Comparison of ENCODE assay signal across 2 cellular contexts in the genomic region with DNA sequence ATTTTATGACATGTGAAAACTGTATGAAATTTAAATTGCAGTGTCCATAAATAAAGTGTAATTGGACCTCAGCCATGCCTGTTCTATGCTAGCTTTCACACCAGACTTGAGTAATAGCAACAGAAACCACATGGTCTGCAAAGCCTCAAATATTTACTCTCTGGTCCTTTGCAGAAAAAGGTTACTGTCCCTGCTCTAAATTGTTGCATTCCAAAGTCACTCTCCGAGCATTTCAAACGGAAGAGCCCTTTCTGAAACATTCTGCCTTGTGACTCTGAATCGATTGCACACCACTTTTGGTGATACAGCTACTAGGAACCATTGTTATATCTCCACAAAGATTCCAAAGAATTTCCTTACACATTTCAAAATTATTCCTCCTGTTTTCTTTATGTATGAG.
A peak's percentile ranks its signal among the peaks of the same experiment; 100 is the strongest.
TF ChIP-seq lines count a peak whose summit lies in the region.

No MANE protein-coding gene starts in this region.

TF ChIP-seq in IMR-90, 13 proteins besides CTCF, POLR2A, EP300 and RAD21:
- TF ChIP-seq RFX5 (IDR thresholded peaks at IDR 0.05; ENCODE audit: low read depth, low read length) (no peak), FOS (IDR thresholded peaks at IDR 0.05; ENCODE audit: low read depth, low read length) (no peak), RCOR1 (IDR thresholded peaks at IDR 0.05; ENCODE audit: insufficient replicate concordance, low read length) (no peak), MXI1 (IDR thresholded peaks at IDR 0.05; ENCODE audit: borderline replicate concordance, low read depth, low read length) (no peak), SMC3 (IDR thresholded peaks at IDR 0.05; ENCODE audit: low read depth, low read length) (no peak), MAFK (IDR thresholded peaks at IDR 0.05; ENCODE audit: low read depth, low read length) (no peak)
- TF ChIP-seq, protein P1, sequence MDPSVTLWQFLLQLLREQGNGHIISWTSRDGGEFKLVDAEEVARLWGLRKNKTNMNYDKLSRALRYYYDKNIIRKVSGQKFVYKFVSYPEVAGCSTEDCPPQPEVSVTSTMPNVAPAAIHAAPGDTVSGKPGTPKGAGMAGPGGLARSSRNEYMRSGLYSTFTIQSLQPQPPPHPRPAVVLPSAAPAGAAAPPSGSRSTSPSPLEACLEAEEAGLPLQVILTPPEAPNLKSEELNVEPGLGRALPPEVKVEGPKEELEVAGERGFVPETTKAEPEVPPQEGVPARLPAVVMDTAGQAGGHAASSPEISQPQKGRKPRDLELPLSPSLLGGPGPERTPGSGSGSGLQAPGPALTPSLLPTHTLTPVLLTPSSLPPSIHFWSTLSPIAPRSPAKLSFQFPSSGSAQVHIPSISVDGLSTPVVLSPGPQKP (IDR thresholded peaks at IDR 0.05; ENCODE audit: borderline replicate concordance, low read depth, low read length) = no peak

TF ChIP-seq in HepG2, 621 proteins besides CTCF, POLR2A, EP300 and RAD21 (continues in another document):
- TF ChIP-seq SPEN (CRISPR knock-in tag; IDR thresholded peaks at IDR 0.05; ENCODE audit: low read depth) (0 out of 2 replicates have a peak, but pooled peaks have one; percentile 24), KMT2A (CRISPR knock-in tag; IDR thresholded peaks at IDR 0.05) (no peak), KAT8 (CRISPR knock-in tag; IDR thresholded peaks at IDR 0.05) (peak; percentile 63), BRD4 (CRISPR knock-in tag; IDR thresholded peaks at IDR 0.05) (no peak), ZSCAN20 (CRISPR knock-in tag; IDR thresholded peaks at IDR 0.05; ENCODE audit: borderline replicate concordance) (no peak), ZZZ3 (CRISPR knock-in tag; IDR thresholded peaks at IDR 0.05; ENCODE audit: borderline replicate concordance) (no peak), CENPT (CRISPR knock-in tag; IDR thresholded peaks at IDR 0.05; ENCODE audit: low read depth) (no peak), ZNF33A (CRISPR knock-in tag; IDR thresholded peaks at IDR 0.05; ENCODE audit: borderline replicate concordance) (no peak), ZNF17 (CRISPR knock-in tag; IDR thresholded peaks at IDR 0.05) (no peak), ZNF614 (CRISPR knock-in tag; IDR thresholded peaks at IDR 0.05; ENCODE audit: borderline replicate concordance) (peak; percentile 78), MED13 (CRISPR knock-in tag; IDR thresholded peaks at IDR 0.05) (no peak), HES4 (CRISPR knock-in tag; IDR thresholded peaks at IDR 0.05; ENCODE audit: borderline replicate concordance) (no peak), MTF2 (CRISPR knock-in tag; IDR thresholded peaks at IDR 0.05; ENCODE audit: borderline replicate concordance) (no peak), JUND (CRISPR knock-in tag; IDR thresholded peaks at IDR 0.05) (no peak), ZNF75D (CRISPR knock-in tag; IDR thresholded peaks at IDR 0.05; ENCODE audit: borderline replicate concordance) (no peak), JDP2 (CRISPR knock-in tag; IDR thresholded peaks at IDR 0.05; ENCODE audit: borderline replicate concordance) (no peak), ZNF337 (CRISPR knock-in tag; IDR thresholded peaks at IDR 0.05; ENCODE audit: borderline replicate concordance, low read depth) (no peak), EED (CRISPR knock-in tag; IDR thresholded peaks at IDR 0.05) (no peak), SUZ12 (IDR thresholded peaks at IDR 0.05; ENCODE audit: low read depth, low read length) (no peak), ZNF460 (CRISPR knock-in tag; IDR thresholded peaks at IDR 0.05; ENCODE audit: borderline replicate concordance) (no peak)
- TF ChIP-seq, protein P2, sequence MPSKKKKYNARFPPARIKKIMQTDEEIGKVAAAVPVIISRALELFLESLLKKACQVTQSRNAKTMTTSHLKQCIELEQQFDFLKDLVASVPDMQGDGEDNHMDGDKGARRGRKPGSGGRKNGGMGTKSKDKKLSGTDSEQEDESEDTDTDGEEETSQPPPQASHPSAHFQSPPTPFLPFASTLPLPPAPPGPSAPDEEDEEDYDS (CRISPR knock-in tag; IDR thresholded peaks at IDR 0.05) = peak; percentile 50; the same call in 1 of the 2 replicates
- TF ChIP-seq, protein P3, sequence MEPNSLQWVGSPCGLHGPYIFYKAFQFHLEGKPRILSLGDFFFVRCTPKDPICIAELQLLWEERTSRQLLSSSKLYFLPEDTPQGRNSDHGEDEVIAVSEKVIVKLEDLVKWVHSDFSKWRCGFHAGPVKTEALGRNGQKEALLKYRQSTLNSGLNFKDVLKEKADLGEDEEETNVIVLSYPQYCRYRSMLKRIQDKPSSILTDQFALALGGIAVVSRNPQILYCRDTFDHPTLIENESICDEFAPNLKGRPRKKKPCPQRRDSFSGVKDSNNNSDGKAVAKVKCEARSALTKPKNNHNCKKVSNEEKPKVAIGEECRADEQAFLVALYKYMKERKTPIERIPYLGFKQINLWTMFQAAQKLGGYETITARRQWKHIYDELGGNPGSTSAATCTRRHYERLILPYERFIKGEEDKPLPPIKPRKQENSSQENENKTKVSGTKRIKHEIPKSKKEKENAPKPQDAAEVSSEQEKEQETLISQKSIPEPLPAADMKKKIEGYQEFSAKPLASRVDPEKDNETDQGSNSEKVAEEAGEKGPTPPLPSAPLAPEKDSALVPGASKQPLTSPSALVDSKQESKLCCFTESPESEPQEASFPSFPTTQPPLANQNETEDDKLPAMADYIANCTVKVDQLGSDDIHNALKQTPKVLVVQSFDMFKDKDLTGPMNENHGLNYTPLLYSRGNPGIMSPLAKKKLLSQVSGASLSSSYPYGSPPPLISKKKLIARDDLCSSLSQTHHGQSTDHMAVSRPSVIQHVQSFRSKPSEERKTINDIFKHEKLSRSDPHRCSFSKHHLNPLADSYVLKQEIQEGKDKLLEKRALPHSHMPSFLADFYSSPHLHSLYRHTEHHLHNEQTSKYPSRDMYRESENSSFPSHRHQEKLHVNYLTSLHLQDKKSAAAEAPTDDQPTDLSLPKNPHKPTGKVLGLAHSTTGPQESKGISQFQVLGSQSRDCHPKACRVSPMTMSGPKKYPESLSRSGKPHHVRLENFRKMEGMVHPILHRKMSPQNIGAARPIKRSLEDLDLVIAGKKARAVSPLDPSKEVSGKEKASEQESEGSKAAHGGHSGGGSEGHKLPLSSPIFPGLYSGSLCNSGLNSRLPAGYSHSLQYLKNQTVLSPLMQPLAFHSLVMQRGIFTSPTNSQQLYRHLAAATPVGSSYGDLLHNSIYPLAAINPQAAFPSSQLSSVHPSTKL (CRISPR knock-in tag; IDR thresholded peaks at IDR 0.05) = peak; percentile 97
- TF ChIP-seq, protein P4, sequence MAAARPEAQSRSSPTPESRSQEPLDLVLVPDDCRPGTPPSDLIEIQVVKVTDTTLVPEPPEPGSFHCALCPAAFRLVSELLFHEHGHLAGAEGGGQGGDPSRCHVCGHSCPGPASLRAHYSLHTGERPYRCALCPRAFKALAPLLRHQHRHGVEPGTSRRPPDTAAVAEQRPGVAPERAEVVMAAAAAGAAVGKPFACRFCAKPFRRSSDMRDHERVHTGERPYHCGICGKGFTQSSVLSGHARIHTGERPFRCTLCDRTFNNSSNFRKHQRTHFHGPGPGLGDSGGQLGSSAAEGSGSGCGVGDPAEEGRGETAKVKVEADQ (CRISPR knock-in tag; IDR thresholded peaks at IDR 0.05; ENCODE audit: borderline replicate concordance) = no peak
- TF ChIP-seq, protein P5, sequence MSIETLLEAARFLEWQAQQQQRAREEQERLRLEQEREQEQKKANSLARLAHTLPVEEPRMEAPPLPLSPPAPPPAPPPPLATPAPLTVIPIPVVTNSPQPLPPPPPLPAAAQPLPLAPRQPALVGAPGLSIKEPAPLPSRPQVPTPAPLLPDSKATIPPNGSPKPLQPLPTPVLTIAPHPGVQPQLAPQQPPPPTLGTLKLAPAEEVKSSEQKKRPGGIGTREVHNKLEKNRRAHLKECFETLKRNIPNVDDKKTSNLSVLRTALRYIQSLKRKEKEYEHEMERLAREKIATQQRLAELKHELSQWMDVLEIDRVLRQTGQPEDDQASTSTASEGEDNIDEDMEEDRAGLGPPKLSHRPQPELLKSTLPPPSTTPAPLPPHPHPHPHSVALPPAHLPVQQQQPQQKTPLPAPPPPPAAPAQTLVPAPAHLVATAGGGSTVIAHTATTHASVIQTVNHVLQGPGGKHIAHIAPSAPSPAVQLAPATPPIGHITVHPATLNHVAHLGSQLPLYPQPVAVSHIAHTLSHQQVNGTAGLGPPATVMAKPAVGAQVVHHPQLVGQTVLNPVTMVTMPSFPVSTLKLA (IDR thresholded peaks at IDR 0.05) = peak; percentile 64
- TF ChIP-seq, protein P6, sequence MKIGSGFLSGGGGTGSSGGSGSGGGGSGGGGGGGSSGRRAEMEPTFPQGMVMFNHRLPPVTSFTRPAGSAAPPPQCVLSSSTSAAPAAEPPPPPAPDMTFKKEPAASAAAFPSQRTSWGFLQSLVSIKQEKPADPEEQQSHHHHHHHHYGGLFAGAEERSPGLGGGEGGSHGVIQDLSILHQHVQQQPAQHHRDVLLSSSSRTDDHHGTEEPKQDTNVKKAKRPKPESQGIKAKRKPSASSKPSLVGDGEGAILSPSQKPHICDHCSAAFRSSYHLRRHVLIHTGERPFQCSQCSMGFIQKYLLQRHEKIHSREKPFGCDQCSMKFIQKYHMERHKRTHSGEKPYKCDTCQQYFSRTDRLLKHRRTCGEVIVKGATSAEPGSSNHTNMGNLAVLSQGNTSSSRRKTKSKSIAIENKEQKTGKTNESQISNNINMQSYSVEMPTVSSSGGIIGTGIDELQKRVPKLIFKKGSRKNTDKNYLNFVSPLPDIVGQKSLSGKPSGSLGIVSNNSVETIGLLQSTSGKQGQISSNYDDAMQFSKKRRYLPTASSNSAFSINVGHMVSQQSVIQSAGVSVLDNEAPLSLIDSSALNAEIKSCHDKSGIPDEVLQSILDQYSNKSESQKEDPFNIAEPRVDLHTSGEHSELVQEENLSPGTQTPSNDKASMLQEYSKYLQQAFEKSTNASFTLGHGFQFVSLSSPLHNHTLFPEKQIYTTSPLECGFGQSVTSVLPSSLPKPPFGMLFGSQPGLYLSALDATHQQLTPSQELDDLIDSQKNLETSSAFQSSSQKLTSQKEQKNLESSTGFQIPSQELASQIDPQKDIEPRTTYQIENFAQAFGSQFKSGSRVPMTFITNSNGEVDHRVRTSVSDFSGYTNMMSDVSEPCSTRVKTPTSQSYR (CRISPR knock-in tag; IDR thresholded peaks at IDR 0.05; ENCODE audit: borderline replicate concordance) = no peak
- TF ChIP-seq, protein P7, sequence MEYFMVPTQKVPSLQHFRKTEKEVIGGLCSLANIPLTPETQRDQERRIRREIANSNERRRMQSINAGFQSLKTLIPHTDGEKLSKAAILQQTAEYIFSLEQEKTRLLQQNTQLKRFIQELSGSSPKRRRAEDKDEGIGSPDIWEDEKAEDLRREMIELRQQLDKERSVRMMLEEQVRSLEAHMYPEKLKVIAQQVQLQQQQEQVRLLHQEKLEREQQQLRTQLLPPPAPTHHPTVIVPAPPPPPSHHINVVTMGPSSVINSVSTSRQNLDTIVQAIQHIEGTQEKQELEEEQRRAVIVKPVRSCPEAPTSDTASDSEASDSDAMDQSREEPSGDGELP (IDR thresholded peaks at IDR 0.05; ENCODE audit: borderline replicate concordance, low read depth) = peak; percentile 61; the same call in 1 of the 2 replicates
- TF ChIP-seq, protein P8, sequence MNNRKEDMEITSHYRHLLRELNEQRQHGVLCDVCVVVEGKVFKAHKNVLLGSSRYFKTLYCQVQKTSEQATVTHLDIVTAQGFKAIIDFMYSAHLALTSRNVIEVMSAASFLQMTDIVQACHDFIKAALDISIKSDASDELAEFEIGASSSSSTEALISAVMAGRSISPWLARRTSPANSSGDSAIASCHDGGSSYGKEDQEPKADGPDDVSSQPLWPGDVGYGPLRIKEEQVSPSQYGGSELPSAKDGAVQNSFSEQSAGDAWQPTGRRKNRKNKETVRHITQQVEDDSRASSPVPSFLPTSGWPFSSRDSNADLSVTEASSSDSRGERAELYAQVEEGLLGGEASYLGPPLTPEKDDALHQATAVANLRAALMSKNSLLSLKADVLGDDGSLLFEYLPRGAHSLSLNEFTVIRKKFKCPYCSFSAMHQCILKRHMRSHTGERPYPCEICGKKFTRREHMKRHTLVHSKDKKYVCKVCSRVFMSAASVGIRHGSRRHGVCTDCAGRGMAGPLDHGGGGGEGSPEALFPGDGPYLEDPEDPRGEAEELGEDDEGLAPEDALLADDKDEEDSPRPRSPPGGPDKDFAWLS (CRISPR knock-in tag; IDR thresholded peaks at IDR 0.05; ENCODE audit: borderline replicate concordance) = no peak
- TF ChIP-seq, protein P9, sequence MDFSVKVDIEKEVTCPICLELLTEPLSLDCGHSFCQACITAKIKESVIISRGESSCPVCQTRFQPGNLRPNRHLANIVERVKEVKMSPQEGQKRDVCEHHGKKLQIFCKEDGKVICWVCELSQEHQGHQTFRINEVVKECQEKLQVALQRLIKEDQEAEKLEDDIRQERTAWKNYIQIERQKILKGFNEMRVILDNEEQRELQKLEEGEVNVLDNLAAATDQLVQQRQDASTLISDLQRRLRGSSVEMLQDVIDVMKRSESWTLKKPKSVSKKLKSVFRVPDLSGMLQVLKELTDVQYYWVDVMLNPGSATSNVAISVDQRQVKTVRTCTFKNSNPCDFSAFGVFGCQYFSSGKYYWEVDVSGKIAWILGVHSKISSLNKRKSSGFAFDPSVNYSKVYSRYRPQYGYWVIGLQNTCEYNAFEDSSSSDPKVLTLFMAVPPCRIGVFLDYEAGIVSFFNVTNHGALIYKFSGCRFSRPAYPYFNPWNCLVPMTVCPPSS (IDR thresholded peaks at IDR 0.05) = no peak
- TF ChIP-seq, protein P10, sequence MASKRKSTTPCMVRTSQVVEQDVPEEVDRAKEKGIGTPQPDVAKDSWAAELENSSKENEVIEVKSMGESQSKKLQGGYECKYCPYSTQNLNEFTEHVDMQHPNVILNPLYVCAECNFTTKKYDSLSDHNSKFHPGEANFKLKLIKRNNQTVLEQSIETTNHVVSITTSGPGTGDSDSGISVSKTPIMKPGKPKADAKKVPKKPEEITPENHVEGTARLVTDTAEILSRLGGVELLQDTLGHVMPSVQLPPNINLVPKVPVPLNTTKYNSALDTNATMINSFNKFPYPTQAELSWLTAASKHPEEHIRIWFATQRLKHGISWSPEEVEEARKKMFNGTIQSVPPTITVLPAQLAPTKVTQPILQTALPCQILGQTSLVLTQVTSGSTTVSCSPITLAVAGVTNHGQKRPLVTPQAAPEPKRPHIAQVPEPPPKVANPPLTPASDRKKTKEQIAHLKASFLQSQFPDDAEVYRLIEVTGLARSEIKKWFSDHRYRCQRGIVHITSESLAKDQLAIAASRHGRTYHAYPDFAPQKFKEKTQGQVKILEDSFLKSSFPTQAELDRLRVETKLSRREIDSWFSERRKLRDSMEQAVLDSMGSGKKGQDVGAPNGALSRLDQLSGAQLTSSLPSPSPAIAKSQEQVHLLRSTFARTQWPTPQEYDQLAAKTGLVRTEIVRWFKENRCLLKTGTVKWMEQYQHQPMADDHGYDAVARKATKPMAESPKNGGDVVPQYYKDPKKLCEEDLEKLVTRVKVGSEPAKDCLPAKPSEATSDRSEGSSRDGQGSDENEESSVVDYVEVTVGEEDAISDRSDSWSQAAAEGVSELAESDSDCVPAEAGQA (IDR thresholded peaks at IDR 0.05; ENCODE audit: low read depth) = no peak
- TF ChIP-seq, protein P10 (CRISPR knock-in tag; IDR thresholded peaks at IDR 0.05; ENCODE audit: borderline replicate concordance) = no peak
